ENCODE assay signal across 9 cellular contexts in the genomic region with DNA sequence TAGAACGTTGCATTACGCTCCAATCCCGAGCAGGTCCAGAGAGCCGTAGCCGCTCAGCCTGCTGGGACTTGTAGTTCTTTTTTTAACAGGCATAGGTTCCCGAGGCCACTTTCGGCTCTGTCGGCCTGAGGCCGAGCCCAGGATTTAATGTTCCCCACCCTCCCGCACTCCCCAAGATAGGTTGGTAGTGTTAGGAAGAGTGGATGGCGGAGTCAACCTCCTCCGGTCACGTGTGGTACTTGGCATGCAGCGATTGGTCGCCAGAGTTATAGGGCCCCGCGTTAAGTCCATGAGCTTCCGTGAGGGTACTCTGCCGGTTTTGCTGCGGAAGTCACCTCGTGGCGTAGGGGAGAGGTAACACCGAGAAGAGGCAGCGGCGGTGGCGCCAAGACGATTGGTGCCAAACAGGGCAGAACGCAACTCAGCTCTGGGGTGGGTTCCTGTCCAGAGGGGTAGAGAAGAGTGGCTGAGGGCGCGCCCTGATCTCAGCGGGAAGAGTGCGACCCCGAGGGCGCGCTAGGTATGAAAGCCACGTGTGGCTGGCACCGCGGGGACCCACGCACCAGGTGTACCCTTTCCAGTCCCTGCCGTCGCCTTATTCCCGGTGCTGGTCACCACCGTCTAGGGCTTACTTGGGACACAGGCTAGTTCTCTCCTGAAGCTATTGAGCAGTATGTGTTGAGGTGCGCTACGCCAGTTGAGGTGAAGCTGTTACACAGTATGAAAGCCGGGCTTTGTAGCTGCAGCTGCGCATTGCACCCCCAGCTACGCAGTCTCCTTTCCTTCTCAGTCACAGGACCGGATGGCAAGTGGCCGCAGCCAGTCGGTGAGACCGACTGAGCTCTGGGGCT.
DNase-seq lines count a peak whose midpoint lies in the region; ATAC-seq and TF ChIP-seq lines count a peak whose summit lies in the region.
"Had no signal": no experiment of that assay in that cellular context is flagged by ENCODE, and none has a peak within 500 bp of the region (broad histone marks: within the 10 kb centered on the region; RNA-seq: fewer than 3 reads in every experiment).

No MANE protein-coding gene starts in this region.

- no peak for TF ChIP-seq CTCF in glutamatergic neuron (IDR thresholded peaks at IDR 0.05; ENCODE audit: partially characterized antibody, unreplicated experiment)

- POLR2A ChIA-PET in HEK293T (lab: Yijun Ruan, JAX), result no interaction called here

- in situ Hi-C loops in HAP-1 (cut with MboI; ENCODE audit: low sequenced_read_pairs), result no loop called here

- H3K4me3 Mint-ChIP-seq in glutamatergic neuron (ENCODE audit: unreplicated experiment), result peak overlapping the region; percentile 97

- DNase-seq in activated CD4-positive, alpha-beta T cell treated with anti-CD3 and anti-CD28 coated beads, Interleukin-2, amount 50 U/mL, for 48 hours, result peak; percentile 74 to 84
- DNase-seq in glutamatergic neuron (peak; percentile 77), HAP-1 (ENCODE audit: low spot score in 2 of 2) (no peak), HEK293T (ENCODE audit: extremely low spot score) (no peak)
- DNase-seq in stimulated activated CD4-positive, alpha-beta T cell treated with anti-CD3 and anti-CD28 coated beads, Interleukin-4, amount 100 ng/mL, for 1 hour, result peak; percentile 78
- DNase-seq: naive B cell had no signal

- no peaks in the 10 kb centered on the region for H3K36me3 ChIP-seq in HUES64 (ENCODE audit: insufficient read depth, low read length)
- H3K36me3 ChIP-seq in HAP-1 (replicated peaks), result no peaks in the 10 kb centered on the region

- CTCF ChIA-PET in HEK293T (lab: Yijun Ruan, JAX), result no interaction called here

- H3K27ac Mint-ChIP-seq in glutamatergic neuron (ENCODE audit: unreplicated experiment), result peak overlapping the region; percentile 89

- peak overlapping the region; percentile 91 for H3K9ac ChIP-seq in HUES64 (ENCODE audit: low read depth, low read length)

- peak overlapping the region; percentile 87 for H3K27ac ChIP-seq in HUES64 (ENCODE audit: low read depth, low read length)

- H3K4me1 Mint-ChIP-seq in glutamatergic neuron (ENCODE audit: low read depth, unreplicated experiment), result peaks cover 4% of the 10 kb centered on the region

- ATAC-seq in GM18868 (IDR thresholded peaks at IDR 0.05; ENCODE audit: unreplicated experiment), result peak; percentile 65
- ATAC-seq in GM18517 (IDR thresholded peaks at IDR 0.05; ENCODE audit: unreplicated experiment), result no peak

- H3K36me3 Mint-ChIP-seq in glutamatergic neuron (ENCODE audit: unreplicated experiment), result no peaks in the 10 kb centered on the region
- H3K36me3 Mint-ChIP-seq: naive B cell had no signal

- WGBS in HUES64, result under 1% methylated on average over 49 of the region's 52 CpGs

- H3K4me3 ChIP-seq in HUES64 (ENCODE audit: low read length), result peak overlapping the region; percentile 97
- H3K4me3 ChIP-seq in HAP-1, result no peak overlapping the region

- H3K27me3 ChIP-seq in HUES64 (ENCODE audit: insufficient read depth, low read length), result no peaks in the 10 kb centered on the region
- H3K27me3 ChIP-seq in HAP-1 (ENCODE audit: low read depth), result no peaks in the 10 kb centered on the region

- no peaks in the 10 kb centered on the region for H3K27me3 Mint-ChIP-seq in glutamatergic neuron (ENCODE audit: unreplicated experiment)
- H3K27me3 Mint-ChIP-seq: naive B cell had no signal

- peaks cover 2% of the 10 kb centered on the region for H3K9me3 Mint-ChIP-seq in glutamatergic neuron (ENCODE audit: unreplicated experiment)
- H3K9me3 Mint-ChIP-seq: naive B cell had no signal

- H3K4me1 ChIP-seq in HUES64 (ENCODE audit: insufficient read depth, low read length) (peaks cover 10% of the 10 kb centered on the region; the same call in 1 of the 2 replicates), HAP-1 (no peaks in the 10 kb centered on the region)

- H3K9me3 ChIP-seq in HUES64 (ENCODE audit: insufficient read depth, low read depth, low read length) (no peaks in the 10 kb centered on the region), HAP-1 (no peaks in the 10 kb centered on the region)

TF ChIP-seq in HEK293T, 16 proteins besides CTCF, POLR2A, EP300 and RAD21:
- TF ChIP-seq NFRKB (IDR thresholded peaks at IDR 0.05), result no peak
- TF ChIP-seq L3MBTL2 (conservative IDR thresholded peaks at IDR 0.05), result no peak
- TF ChIP-seq ELF4 (IDR thresholded peaks at IDR 0.05), result no peak
- no peak for TF ChIP-seq FOXM1 (IDR thresholded peaks at IDR 0.05; ENCODE audit: borderline replicate concordance)
- TF ChIP-seq FOXA1 (IDR thresholded peaks at IDR 0.05), result no peak
- no peak for TF ChIP-seq TARDBP (IDR thresholded peaks at IDR 0.05)
- TF ChIP-seq BHLHE40 (IDR thresholded peaks at IDR 0.05; ENCODE audit: borderline replicate concordance), result no peak
- no peak for TF ChIP-seq ZNF384 (IDR thresholded peaks at IDR 0.05)
- TF ChIP-seq LEF1 (IDR thresholded peaks at IDR 0.05; ENCODE audit: borderline replicate concordance), result no peak
- no peak for TF ChIP-seq SUZ12 (IDR thresholded peaks at IDR 0.05)
- TF ChIP-seq HDGF (IDR thresholded peaks at IDR 0.05; ENCODE audit: borderline replicate concordance), result no peak
- no peak for TF ChIP-seq CTBP1 (IDR thresholded peaks at IDR 0.05; ENCODE audit: borderline replicate concordance)
- TF ChIP-seq SP1 (IDR thresholded peaks at IDR 0.05), result no peak
- TF ChIP-seq, protein P1, sequence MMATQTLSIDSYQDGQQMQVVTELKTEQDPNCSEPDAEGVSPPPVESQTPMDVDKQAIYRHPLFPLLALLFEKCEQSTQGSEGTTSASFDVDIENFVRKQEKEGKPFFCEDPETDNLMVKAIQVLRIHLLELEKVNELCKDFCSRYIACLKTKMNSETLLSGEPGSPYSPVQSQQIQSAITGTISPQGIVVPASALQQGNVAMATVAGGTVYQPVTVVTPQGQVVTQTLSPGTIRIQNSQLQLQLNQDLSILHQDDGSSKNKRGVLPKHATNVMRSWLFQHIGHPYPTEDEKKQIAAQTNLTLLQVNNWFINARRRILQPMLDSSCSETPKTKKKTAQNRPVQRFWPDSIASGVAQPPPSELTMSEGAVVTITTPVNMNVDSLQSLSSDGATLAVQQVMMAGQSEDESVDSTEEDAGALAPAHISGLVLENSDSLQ (IDR thresholded peaks at IDR 0.05), result no peak
- TF ChIP-seq FOXK2 (IDR thresholded peaks at IDR 0.05), result no peak
- TF ChIP-seq ARNT (IDR thresholded peaks at IDR 0.05), result no peak
TF ChIP-seq in HEK293T: peak in this region for 0.

Comparison
In these comparisons a context has a peak if more than half of its experiments do, and no peak if none do; other contexts are left out.
1. DNase-seq: peak in activated CD4-positive, alpha-beta T cell treated with anti-CD3 and anti-CD28 coated beads, Interleukin-2, amount 50 U/mL, for 48 hours (2 of 2), glutamatergic neuron (single experiment) and stimulated activated CD4-positive, alpha-beta T cell treated with anti-CD3 and anti-CD28 coated beads, Interleukin-4, amount 100 ng/mL, for 1 hour (single experiment); none in HAP-1 (0 of 2) and HEK293T (single experiment).